ENCODE assay signal across 22 cellular contexts in the genomic region with DNA sequence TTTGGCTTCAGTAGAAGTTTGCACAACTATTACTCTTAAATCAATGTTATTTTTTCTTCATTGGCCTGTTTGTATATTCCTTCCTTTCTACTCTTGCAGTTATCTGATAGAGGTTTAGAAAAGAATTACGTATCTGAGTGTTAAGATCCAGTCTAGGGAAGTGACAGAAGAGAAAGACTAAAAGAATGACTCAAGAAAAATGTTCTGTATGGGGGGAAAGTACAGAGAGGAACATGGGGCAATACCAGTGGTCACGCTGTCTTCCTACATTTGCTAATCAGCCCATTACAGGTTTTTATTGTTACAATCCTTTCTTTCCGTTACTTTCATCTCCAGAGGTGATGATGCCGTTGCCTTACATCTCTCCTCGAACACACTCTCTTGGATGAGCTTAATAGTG. TPM values are rescaled to one million over a fixed set of nuclear protein-coding genes. Genes with fewer than 3 reads are reported as not detected.
DNase-seq lines count a peak whose midpoint lies in the region; ATAC-seq and TF ChIP-seq lines count a peak whose summit lies in the region.
"Had no signal": no experiment of that assay in that cellular context is flagged by ENCODE, and none has a peak within 500 bp of the region (broad histone marks: within the 10 kb centered on the region; RNA-seq: fewer than 3 reads in every experiment).

No MANE protein-coding gene starts in this region.

- no peaks in the 10 kb centered on the region for H3K27me3 ChIP-seq in CD4-positive, alpha-beta memory T cell (ENCODE audit: insufficient read depth, low read length)
- no peaks in the 10 kb centered on the region for H3K27me3 ChIP-seq in transverse colon

- DNase-seq in T-helper 17 cell: no peak
- no peak for DNase-seq in CD4-positive, alpha-beta memory T cell
- DNase-seq in transverse colon: no peak
- no peak for DNase-seq in glutamatergic neuron
- DNase-seq: ACHN, COR-L47, DMS153, GDM1, H9, MV-4-11, NCI-H2107, NCI-H2227 treated with DMSO at 0.1 percent for 48 hours, NCI-H524, Right ventricle myocardium superior, SW 1271 had no signal

- H3K4me3 Mint-ChIP-seq in T-helper 17 cell (no peak overlapping the region), glutamatergic neuron (ENCODE audit: unreplicated experiment) (no peak overlapping the region)
- no peak overlapping the region for H3K4me3 Mint-ChIP-seq in stimulated activated memory B cell treated with anti-CD40 and anti-IgM and Interleukin-4, amounts not matched to agents 10 μg/mL and 1 μg/mL and 100 μg/mL, for 72 hours
- no peak overlapping the region for H3K4me3 Mint-ChIP-seq in CD4-positive, alpha-beta memory T cell
- H3K4me3 Mint-ChIP-seq: CD14-positive monocyte, H9 had no signal

- CTCF ChIA-PET in CD4-positive, alpha-beta memory T cell (lab: Charles Lee; ENCODE audit: partially characterized antibody): no interaction called here

- WGBS in transverse colon (ENCODE audit: low coverage in 1 of 2), 2 donors: 74% methylated on average over 5 of the region's 5 CpGs

- H3K36me3 ChIP-seq in CD4-positive, alpha-beta memory T cell (ENCODE audit: insufficient read depth, low read length): no peaks in the 10 kb centered on the region
- H3K36me3 ChIP-seq in transverse colon: no peaks in the 10 kb centered on the region

- H3K36me3 Mint-ChIP-seq in T-helper 17 cell (ENCODE audit: low read depth) (no peaks in the 10 kb centered on the region), glutamatergic neuron (ENCODE audit: unreplicated experiment) (no peaks in the 10 kb centered on the region)
- no peaks in the 10 kb centered on the region for H3K36me3 Mint-ChIP-seq in stimulated activated memory B cell treated with anti-CD40 and anti-IgM and Interleukin-4, amounts not matched to agents 10 μg/mL and 1 μg/mL and 100 μg/mL, for 72 hours
- no peaks in the 10 kb centered on the region for H3K36me3 Mint-ChIP-seq in CD4-positive, alpha-beta memory T cell
- H3K36me3 Mint-ChIP-seq: CD14-positive monocyte had no signal

- in situ Hi-C loops in transverse colon (cut with MboI; ENCODE audit: low pct_ligation_motif_present in 1 of 4, low pct_unique_long_range_greater_than_20kb in 1 of 4, low sequenced_read_pairs in 3 of 4): no loop called here

- H3K4me1 Mint-ChIP-seq in T-helper 17 cell (no peaks in the 10 kb centered on the region), glutamatergic neuron (ENCODE audit: low read depth, unreplicated experiment) (peaks cover 14% of the 10 kb centered on the region)
- H3K4me1 Mint-ChIP-seq in stimulated activated memory B cell treated with anti-CD40 and anti-IgM and Interleukin-4, amounts not matched to agents 10 μg/mL and 1 μg/mL and 100 μg/mL, for 72 hours: no peaks in the 10 kb centered on the region
- no peaks in the 10 kb centered on the region for H3K4me1 Mint-ChIP-seq in CD4-positive, alpha-beta memory T cell
- H3K4me1 Mint-ChIP-seq: CD14-positive monocyte had no signal

- H3K4me1 ChIP-seq in CD4-positive, alpha-beta memory T cell (ENCODE audit: insufficient read depth, low read length): no peaks in the 10 kb centered on the region
- H3K4me1 ChIP-seq in transverse colon: no peaks in the 10 kb centered on the region

- no peak overlapping the region for H3K4me3 ChIP-seq in CD4-positive, alpha-beta memory T cell (ENCODE audit: low read length in 2 of 2)
- no peak overlapping the region for H3K4me3 ChIP-seq in transverse colon

- intact Hi-C loops in CD4-positive, alpha-beta memory T cell (cut with micrococcal nuclease): no loop called here
- intact Hi-C loops in transverse colon (cut with DNase I; ENCODE audit: low total_unique reads): no loop called here

- TF ChIP-seq CTCF in transverse colon (IDR thresholded peaks at IDR 0.05): no peak
- no peak for TF ChIP-seq CTCF in glutamatergic neuron (IDR thresholded peaks at IDR 0.05; ENCODE audit: partially characterized antibody, unreplicated experiment)

- peaks cover 7% of the 10 kb centered on the region for H3K27me3 Mint-ChIP-seq in T-helper 17 cell
- H3K27me3 Mint-ChIP-seq in stimulated activated memory B cell treated with anti-CD40 and anti-IgM and Interleukin-4, amounts not matched to agents 10 μg/mL and 1 μg/mL and 100 μg/mL, for 72 hours: no peaks in the 10 kb centered on the region
- peaks cover 0 to 2% of the 10 kb centered on the region in 2 donors for H3K27me3 Mint-ChIP-seq in CD4-positive, alpha-beta memory T cell
- no peaks in the 10 kb centered on the region for H3K27me3 Mint-ChIP-seq in glutamatergic neuron (ENCODE audit: unreplicated experiment)

- ATAC-seq in GM19351 (IDR thresholded peaks at IDR 0.05; ENCODE audit: unreplicated experiment) (peak; percentile 53), HG02852 (IDR thresholded peaks at IDR 0.05; ENCODE audit: unreplicated experiment) (peak; percentile 73), T-helper 17 cell (peak; percentile 32)
- peak; percentile 79 for ATAC-seq in stimulated activated memory B cell treated with anti-CD40 and anti-IgM and Interleukin-4, amounts not matched to agents 10 μg/mL and 1 μg/mL and 100 μg/mL, for 72 hours

- H3K9me3 ChIP-seq in T-helper 17 cell (ENCODE audit: control insufficient read depth, low read length, poor library complexity, severe bottlenecking) (no peaks in the 10 kb centered on the region), transverse colon (no peaks in the 10 kb centered on the region)
- H3K9me3 ChIP-seq in CD4-positive, alpha-beta memory T cell (ENCODE audit: control insufficient read depth in 1 of 2, low read length in 2 of 2): no peaks in the 10 kb centered on the region

- TF ChIP-seq EP300 in transverse colon (IDR thresholded peaks at IDR 0.05; ENCODE audit: low read depth): no peak

- no peak for TF ChIP-seq POLR2A in transverse colon (IDR thresholded peaks at IDR 0.05)

- H3K9me3 Mint-ChIP-seq in stimulated activated memory B cell treated with anti-CD40 and anti-IgM and Interleukin-4, amounts not matched to agents 10 μg/mL and 1 μg/mL and 100 μg/mL, for 72 hours: no peaks in the 10 kb centered on the region
- no peaks in the 10 kb centered on the region for H3K9me3 Mint-ChIP-seq in CD4-positive, alpha-beta memory T cell
- no peaks in the 10 kb centered on the region for H3K9me3 Mint-ChIP-seq in glutamatergic neuron (ENCODE audit: unreplicated experiment)
- H3K9me3 Mint-ChIP-seq: CD14-positive monocyte, H9 had no signal

- H3K27ac Mint-ChIP-seq in T-helper 17 cell (no peak overlapping the region), glutamatergic neuron (ENCODE audit: unreplicated experiment) (no peak overlapping the region)
- no peak overlapping the region for H3K27ac Mint-ChIP-seq in stimulated activated memory B cell treated with anti-CD40 and anti-IgM and Interleukin-4, amounts not matched to agents 10 μg/mL and 1 μg/mL and 100 μg/mL, for 72 hours
- H3K27ac Mint-ChIP-seq in CD4-positive, alpha-beta memory T cell: no peak overlapping the region
- H3K27ac Mint-ChIP-seq: CD14-positive monocyte, H9 had no signal

- H3K27ac ChIP-seq in CD4-positive, alpha-beta memory T cell (ENCODE audit: low read depth, low read length): no peak overlapping the region
- H3K27ac ChIP-seq in transverse colon: no peak overlapping the region

- POLR2A ChIA-PET in CD4-positive, alpha-beta memory T cell (lab: Charles Lee; ENCODE audit: partially characterized antibody): no interaction called here

RNA-seq across cellular contexts. Expression of gene OR10D3, which starts 5.8 kb away (rescaled TPM):
- not detected for total RNA-seq in T-helper 17 cell
- not detected for total RNA-seq in CD4-positive, alpha-beta memory T cell
- polyA plus RNA-seq in CD4-positive, alpha-beta memory T cell: not detected
- total RNA-seq in transverse colon: not detected
- total RNA-seq in glutamatergic neuron (ENCODE audit: unreplicated experiment): 0.29 TPM
- total RNA-seq: Daoy; H9; LHCN-M2; Right ventricle myocardium superior; T-helper 2 cell treated with Interferon-gamma antibody and Interleukin-4, amounts not matched to agents 100 ng/mL and 5 ng/mL, for 36 hours had no signal
- polyA plus RNA-seq: CD14-positive monocyte had no signal
